Comparison of ENCODE assay signal across 1 cellular context in the genomic region with DNA sequence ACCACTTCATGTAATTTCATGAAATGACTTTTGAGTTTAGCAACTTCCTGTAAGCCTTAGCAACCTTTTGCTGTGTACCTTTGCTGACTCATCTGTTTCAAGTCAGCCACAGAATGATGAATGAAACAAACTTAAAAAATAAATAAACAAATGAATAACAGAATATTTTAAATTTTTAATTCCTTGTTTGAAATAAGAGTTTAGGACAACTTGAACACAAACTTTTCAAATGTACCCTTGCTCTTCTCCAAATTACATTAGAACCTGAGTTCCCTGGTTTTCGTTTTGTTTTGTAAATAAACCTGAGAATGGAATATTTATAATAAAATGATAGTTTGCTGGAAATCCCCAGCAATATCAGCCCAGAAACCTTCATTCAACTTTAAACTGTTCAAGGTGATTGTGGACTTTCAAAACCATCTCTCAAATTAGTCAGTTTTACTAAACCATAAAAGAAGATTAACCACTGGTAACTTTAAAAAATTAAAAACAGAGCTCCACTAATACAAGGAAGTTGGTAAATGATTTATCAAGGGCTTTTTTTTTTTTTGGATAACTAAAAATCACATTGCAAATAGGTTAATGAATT.
TF ChIP-seq lines count a peak whose summit lies in the region.

No MANE protein-coding gene starts in this region.

TF ChIP-seq in GM12878, 131 proteins besides CTCF, POLR2A, EP300 and RAD21 (continued from another document and continues in another):
- TF ChIP-seq RELB (IDR thresholded peaks at IDR 0.05; ENCODE audit: low read depth), result peak; percentile 62
- TF ChIP-seq SMAD5 (IDR thresholded peaks at IDR 0.05; ENCODE audit: low read depth), result no peak
- TF ChIP-seq E2F4 (IDR thresholded peaks at IDR 0.05; ENCODE audit: low read depth, low read length), result no peak
- no peak for TF ChIP-seq ZBTB4 (CRISPR knock-in tag; IDR thresholded peaks at IDR 0.05)
- no peak for TF ChIP-seq RFX5 (IDR thresholded peaks at IDR 0.05; ENCODE audit: low read depth, low read length)
- TF ChIP-seq ZNF384 (IDR thresholded peaks at IDR 0.05; ENCODE audit: borderline replicate concordance, low read depth, low read length), result peak; percentile 48; the same call in 1 of the 2 replicates
- TF ChIP-seq ZNF274 (IDR thresholded peaks at IDR 0.05; ENCODE audit: insufficient read depth, insufficient read length), result no peak
- no peak for TF ChIP-seq NBN (IDR thresholded peaks at IDR 0.05)
- peak; percentile 32; the same call in 1 of the 2 replicates for TF ChIP-seq DPF2 (IDR thresholded peaks at IDR 0.05)
- no peak for TF ChIP-seq YBX1 (IDR thresholded peaks at IDR 0.05)
- TF ChIP-seq, protein P1, sequence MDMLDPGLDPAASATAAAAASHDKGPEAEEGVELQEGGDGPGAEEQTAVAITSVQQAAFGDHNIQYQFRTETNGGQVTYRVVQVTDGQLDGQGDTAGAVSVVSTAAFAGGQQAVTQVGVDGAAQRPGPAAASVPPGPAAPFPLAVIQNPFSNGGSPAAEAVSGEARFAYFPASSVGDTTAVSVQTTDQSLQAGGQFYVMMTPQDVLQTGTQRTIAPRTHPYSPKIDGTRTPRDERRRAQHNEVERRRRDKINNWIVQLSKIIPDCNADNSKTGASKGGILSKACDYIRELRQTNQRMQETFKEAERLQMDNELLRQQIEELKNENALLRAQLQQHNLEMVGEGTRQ (IDR thresholded peaks at IDR 0.05; ENCODE audit: borderline replicate concordance, low read depth, low read length), result no peak
- peak; percentile 69; the same call in 1 of the 2 replicates for TF ChIP-seq ATF7 (IDR thresholded peaks at IDR 0.05; ENCODE audit: low read depth)
- peak; percentile 65 for TF ChIP-seq CREM (IDR thresholded peaks at IDR 0.05; ENCODE audit: low read depth)
- TF ChIP-seq IRF4 (IDR thresholded peaks at IDR 0.05; ENCODE audit: low read depth, low read length), result peak; percentile 78; the same call in 1 of the 2 replicates
- TF ChIP-seq KLF5 (IDR thresholded peaks at IDR 0.05; ENCODE audit: partially characterized antibody), result no peak
- TF ChIP-seq EED (IDR thresholded peaks at IDR 0.05; ENCODE audit: low read depth), result no peak
- TF ChIP-seq, protein P2, sequence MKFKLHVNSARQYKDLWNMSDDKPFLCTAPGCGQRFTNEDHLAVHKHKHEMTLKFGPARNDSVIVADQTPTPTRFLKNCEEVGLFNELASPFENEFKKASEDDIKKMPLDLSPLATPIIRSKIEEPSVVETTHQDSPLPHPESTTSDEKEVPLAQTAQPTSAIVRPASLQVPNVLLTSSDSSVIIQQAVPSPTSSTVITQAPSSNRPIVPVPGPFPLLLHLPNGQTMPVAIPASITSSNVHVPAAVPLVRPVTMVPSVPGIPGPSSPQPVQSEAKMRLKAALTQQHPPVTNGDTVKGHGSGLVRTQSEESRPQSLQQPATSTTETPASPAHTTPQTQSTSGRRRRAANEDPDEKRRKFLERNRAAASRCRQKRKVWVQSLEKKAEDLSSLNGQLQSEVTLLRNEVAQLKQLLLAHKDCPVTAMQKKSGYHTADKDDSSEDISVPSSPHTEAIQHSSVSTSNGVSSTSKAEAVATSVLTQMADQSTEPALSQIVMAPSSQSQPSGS (IDR thresholded peaks at IDR 0.05; ENCODE audit: low read length), result peak; percentile 80
- TF ChIP-seq PKNOX1 (IDR thresholded peaks at IDR 0.05), result peak; percentile 79
- peak in 1 of 2 experiments; percentile 75; a peak in 1 of 4 replicates for TF ChIP-seq CEBPB (IDR thresholded peaks at IDR 0.05; ENCODE audit: borderline replicate concordance in 1 of 2, low read depth in 2 of 2, low read length in 2 of 2)
- no peak for TF ChIP-seq SREBF1 (IDR thresholded peaks at IDR 0.05; ENCODE audit: low read length)
- TF ChIP-seq, protein P3, sequence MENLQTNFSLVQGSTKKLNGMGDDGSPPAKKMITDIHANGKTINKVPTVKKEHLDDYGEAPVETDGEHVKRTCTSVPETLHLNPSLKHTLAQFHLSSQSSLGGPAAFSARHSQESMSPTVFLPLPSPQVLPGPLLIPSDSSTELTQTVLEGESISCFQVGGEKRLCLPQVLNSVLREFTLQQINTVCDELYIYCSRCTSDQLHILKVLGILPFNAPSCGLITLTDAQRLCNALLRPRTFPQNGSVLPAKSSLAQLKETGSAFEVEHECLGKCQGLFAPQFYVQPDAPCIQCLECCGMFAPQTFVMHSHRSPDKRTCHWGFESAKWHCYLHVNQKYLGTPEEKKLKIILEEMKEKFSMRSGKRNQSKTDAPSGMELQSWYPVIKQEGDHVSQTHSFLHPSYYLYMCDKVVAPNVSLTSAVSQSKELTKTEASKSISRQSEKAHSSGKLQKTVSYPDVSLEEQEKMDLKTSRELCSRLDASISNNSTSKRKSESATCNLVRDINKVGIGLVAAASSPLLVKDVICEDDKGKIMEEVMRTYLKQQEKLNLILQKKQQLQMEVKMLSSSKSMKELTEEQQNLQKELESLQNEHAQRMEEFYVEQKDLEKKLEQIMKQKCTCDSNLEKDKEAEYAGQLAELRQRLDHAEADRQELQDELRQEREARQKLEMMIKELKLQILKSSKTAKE (IDR thresholded peaks at IDR 0.05; ENCODE audit: low read depth, poor library complexity, severe bottlenecking), result peak; percentile 1
- peak; percentile 22; the same call in 1 of the 2 replicates for TF ChIP-seq ZNF24 (IDR thresholded peaks at IDR 0.05)
- TF ChIP-seq BMI1 (IDR thresholded peaks at IDR 0.05; ENCODE audit: borderline replicate concordance), result peak; percentile 51; the same call in 1 of the 2 replicates
- no peak for TF ChIP-seq SREBF2 (IDR thresholded peaks at IDR 0.05; ENCODE audit: low read length)
- TF ChIP-seq SMARCA5 (IDR thresholded peaks at IDR 0.05), result peak; percentile 28; the same call in 1 of the 2 replicates
- TF ChIP-seq MEF2A (IDR thresholded peaks at IDR 0.05; ENCODE audit: insufficient read depth, low read depth, low read length), result 0 out of 2 replicates have a peak, but pooled peaks have one; percentile 52
- peak in 1 of 2 experiments; percentile 32; a peak in 1 of 4 replicates for TF ChIP-seq BHLHE40 (IDR thresholded peaks at IDR 0.05; ENCODE audit: borderline replicate concordance in 1 of 2, low read depth in 2 of 2, low read length in 1 of 2)
- TF ChIP-seq NFXL1 (IDR thresholded peaks at IDR 0.05; ENCODE audit: borderline replicate concordance), result no peak
- TF ChIP-seq ZNF217 (IDR thresholded peaks at IDR 0.05), result no peak
- TF ChIP-seq, protein P4, sequence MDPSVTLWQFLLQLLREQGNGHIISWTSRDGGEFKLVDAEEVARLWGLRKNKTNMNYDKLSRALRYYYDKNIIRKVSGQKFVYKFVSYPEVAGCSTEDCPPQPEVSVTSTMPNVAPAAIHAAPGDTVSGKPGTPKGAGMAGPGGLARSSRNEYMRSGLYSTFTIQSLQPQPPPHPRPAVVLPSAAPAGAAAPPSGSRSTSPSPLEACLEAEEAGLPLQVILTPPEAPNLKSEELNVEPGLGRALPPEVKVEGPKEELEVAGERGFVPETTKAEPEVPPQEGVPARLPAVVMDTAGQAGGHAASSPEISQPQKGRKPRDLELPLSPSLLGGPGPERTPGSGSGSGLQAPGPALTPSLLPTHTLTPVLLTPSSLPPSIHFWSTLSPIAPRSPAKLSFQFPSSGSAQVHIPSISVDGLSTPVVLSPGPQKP (IDR thresholded peaks at IDR 0.05; ENCODE audit: low read depth, low read length), result no peak
- TF ChIP-seq, protein P5, sequence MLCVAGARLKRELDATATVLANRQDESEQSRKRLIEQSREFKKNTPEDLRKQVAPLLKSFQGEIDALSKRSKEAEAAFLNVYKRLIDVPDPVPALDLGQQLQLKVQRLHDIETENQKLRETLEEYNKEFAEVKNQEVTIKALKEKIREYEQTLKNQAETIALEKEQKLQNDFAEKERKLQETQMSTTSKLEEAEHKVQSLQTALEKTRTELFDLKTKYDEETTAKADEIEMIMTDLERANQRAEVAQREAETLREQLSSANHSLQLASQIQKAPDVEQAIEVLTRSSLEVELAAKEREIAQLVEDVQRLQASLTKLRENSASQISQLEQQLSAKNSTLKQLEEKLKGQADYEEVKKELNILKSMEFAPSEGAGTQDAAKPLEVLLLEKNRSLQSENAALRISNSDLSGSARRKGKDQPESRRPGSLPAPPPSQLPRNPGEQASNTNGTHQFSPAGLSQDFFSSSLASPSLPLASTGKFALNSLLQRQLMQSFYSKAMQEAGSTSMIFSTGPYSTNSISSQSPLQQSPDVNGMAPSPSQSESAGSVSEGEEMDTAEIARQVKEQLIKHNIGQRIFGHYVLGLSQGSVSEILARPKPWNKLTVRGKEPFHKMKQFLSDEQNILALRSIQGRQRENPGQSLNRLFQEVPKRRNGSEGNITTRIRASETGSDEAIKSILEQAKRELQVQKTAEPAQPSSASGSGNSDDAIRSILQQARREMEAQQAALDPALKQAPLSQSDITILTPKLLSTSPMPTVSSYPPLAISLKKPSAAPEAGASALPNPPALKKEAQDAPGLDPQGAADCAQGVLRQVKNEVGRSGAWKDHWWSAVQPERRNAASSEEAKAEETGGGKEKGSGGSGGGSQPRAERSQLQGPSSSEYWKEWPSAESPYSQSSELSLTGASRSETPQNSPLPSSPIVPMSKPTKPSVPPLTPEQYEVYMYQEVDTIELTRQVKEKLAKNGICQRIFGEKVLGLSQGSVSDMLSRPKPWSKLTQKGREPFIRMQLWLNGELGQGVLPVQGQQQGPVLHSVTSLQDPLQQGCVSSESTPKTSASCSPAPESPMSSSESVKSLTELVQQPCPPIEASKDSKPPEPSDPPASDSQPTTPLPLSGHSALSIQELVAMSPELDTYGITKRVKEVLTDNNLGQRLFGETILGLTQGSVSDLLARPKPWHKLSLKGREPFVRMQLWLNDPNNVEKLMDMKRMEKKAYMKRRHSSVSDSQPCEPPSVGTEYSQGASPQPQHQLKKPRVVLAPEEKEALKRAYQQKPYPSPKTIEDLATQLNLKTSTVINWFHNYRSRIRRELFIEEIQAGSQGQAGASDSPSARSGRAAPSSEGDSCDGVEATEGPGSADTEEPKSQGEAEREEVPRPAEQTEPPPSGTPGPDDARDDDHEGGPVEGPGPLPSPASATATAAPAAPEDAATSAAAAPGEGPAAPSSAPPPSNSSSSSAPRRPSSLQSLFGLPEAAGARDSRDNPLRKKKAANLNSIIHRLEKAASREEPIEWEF (IDR thresholded peaks at IDR 0.05; ENCODE audit: insufficient replicate concordance, low read depth, low read length), result no peak
- peak; percentile 51; the same call in 1 of the 2 replicates for TF ChIP-seq BCL11A (IDR thresholded peaks at IDR 0.05; ENCODE audit: low read depth, low read length)
- peak; percentile 80 for TF ChIP-seq RUNX3 (IDR thresholded peaks at IDR 0.05; ENCODE audit: low read length)
- TF ChIP-seq SRF (IDR thresholded peaks at IDR 0.05; ENCODE audit: low read depth in 2 of 2, low read length in 2 of 2), result peak in 1 of 2 experiments; percentile 42; a peak in 1 of 4 replicates
